Comparison of ENCODE assay signal across 13 cellular contexts in genomic region chr16:87183647-87184046, GRCh38.
DNase-seq lines count a peak whose midpoint lies in the region; ATAC-seq and TF ChIP-seq lines count a peak whose summit lies in the region.
"Had no signal": no experiment of that assay in that cellular context is flagged by ENCODE, and none has a peak within 500 bp of the region (broad histone marks: within the 10 kb centered on the region; RNA-seq: fewer than 3 reads in every experiment).

No MANE protein-coding gene starts in this region.

- no peaks in the 10 kb centered on the region for H3K36me3 ChIP-seq in Loucy (ENCODE audit: insufficient read depth, low read length)
- H3K36me3 ChIP-seq in OCI-LY7 (ENCODE audit: insufficient read depth, low read length): no peaks in the 10 kb centered on the region

- H3K4me1 ChIP-seq in Loucy (ENCODE audit: insufficient read depth, low read length, poor library complexity, severe bottlenecking) (no peaks in the 10 kb centered on the region), OCI-LY7 (ENCODE audit: insufficient read depth, low read length, poor library complexity, severe bottlenecking) (no peaks in the 10 kb centered on the region)
- H3K4me1 ChIP-seq: Caco-2 had no signal

- H3K79me2 ChIP-seq in Loucy (ENCODE audit: insufficient read depth, low read length): no peaks in the 10 kb centered on the region
- H3K79me2 ChIP-seq in OCI-LY7 (ENCODE audit: insufficient read depth, low read depth, low read length): no peaks in the 10 kb centered on the region

- H3K27me3 Mint-ChIP-seq in natural killer cell treated with Interleukin-12 subunit alpha and Interleukin-12 subunit beta and Interleukin-15 and Interleukin-18, amount 100 ng/mL, for 72 hours: peaks cover 11 to 12% of the 10 kb centered on the region in 2 donors
- H3K27me3 Mint-ChIP-seq in natural killer cell (ENCODE audit: low read depth in 2 of 2): peaks cover 3 to 9% of the 10 kb centered on the region in 2 donors
- peaks cover 51% of the 10 kb centered on the region for H3K27me3 Mint-ChIP-seq in nephron (ENCODE audit: low read depth)
- H3K27me3 Mint-ChIP-seq: IgD-negative memory B cell had no signal

- no peak overlapping the region for H3K4me2 ChIP-seq in Loucy (ENCODE audit: low read depth, low read length, poor library complexity, severe bottlenecking)
- H3K4me2 ChIP-seq in OCI-LY7 (ENCODE audit: low read length): no peak overlapping the region

- H2AFZ ChIP-seq in Loucy (ENCODE audit: low read length): no peak overlapping the region
- H2AFZ ChIP-seq in OCI-LY7 (ENCODE audit: low read length): no peak overlapping the region

- H3K4me3 Mint-ChIP-seq in natural killer cell treated with Interleukin-12 subunit alpha and Interleukin-12 subunit beta and Interleukin-15 and Interleukin-18, amount 100 ng/mL, for 72 hours: no peak overlapping the region
- H3K4me3 Mint-ChIP-seq in natural killer cell: no peak overlapping the region
- H3K4me3 Mint-ChIP-seq in nephron: no peak overlapping the region
- H3K4me3 Mint-ChIP-seq: CD8-positive, alpha-beta memory T cell; IgD-negative memory B cell had no signal

- H3K9me2 ChIP-seq in Loucy (replicated peaks; ENCODE audit: low read depth, low read length) (no peaks in the 10 kb centered on the region), OCI-LY7 (ENCODE audit: insufficient read depth, low read length) (no peaks in the 10 kb centered on the region)

- BruUV-seq in OCI-LY7 (replicated peaks; lab: Mats Ljungman, UMichigan): no TSS peak

- H3K4me1 Mint-ChIP-seq in natural killer cell treated with Interleukin-12 subunit alpha and Interleukin-12 subunit beta and Interleukin-15 and Interleukin-18, amount 100 ng/mL, for 72 hours (ENCODE audit: low read depth in 2 of 2): peaks cover 7 to 15% of the 10 kb centered on the region in 2 donors
- H3K4me1 Mint-ChIP-seq in natural killer cell: peaks cover 0 to 4% of the 10 kb centered on the region in 2 donors
- H3K4me1 Mint-ChIP-seq in nephron: peaks cover 29% of the 10 kb centered on the region
- H3K4me1 Mint-ChIP-seq: CD8-positive, alpha-beta memory T cell had no signal

- no peaks in the 10 kb centered on the region for H3F3A ChIP-seq in Loucy (ENCODE audit: low read depth)

- CTCF ChIA-PET in OCI-LY7 (lab: Charles Lee; ENCODE audit: unreplicated experiment): no interaction called here

- no peak for TF ChIP-seq CTCF in natural killer cell (IDR thresholded peaks at IDR 0.05)
- peak; percentile 20; the same call in 1 of the 2 replicates for TF ChIP-seq CTCF in Loucy (conservative IDR thresholded peaks at IDR 0.05; ENCODE audit: low read length)
- TF ChIP-seq CTCF in nephron (IDR thresholded peaks at IDR 0.05; ENCODE audit: unreplicated experiment in 3 of 3): no peak
- TF ChIP-seq CTCF in OCI-LY7 (conservative IDR thresholded peaks at IDR 0.05; ENCODE audit: low read length): no peak

- H3K36me3 Mint-ChIP-seq in natural killer cell treated with Interleukin-12 subunit alpha and Interleukin-12 subunit beta and Interleukin-15 and Interleukin-18, amount 100 ng/mL, for 72 hours: peaks cover 5% of the 10 kb centered on the region
- H3K36me3 Mint-ChIP-seq in natural killer cell (no peaks in the 10 kb centered on the region), nephron (ENCODE audit: low read depth) (peaks cover 10% of the 10 kb centered on the region)
- H3K36me3 Mint-ChIP-seq: CD8-positive, alpha-beta memory T cell; IgD-negative memory B cell had no signal

- intact Hi-C loops in natural killer cell (cut with micrococcal nuclease): no loop called here
- intact Hi-C loops in OCI-LY7 (cut with micrococcal nuclease; ENCODE audit: unreplicated experiment): no loop called here

- H3K9me3 ChIP-seq in Loucy (ENCODE audit: insufficient read depth, low read depth, low read length) (no peaks in the 10 kb centered on the region), OCI-LY7 (ENCODE audit: low read length) (peaks cover 15% of the 10 kb centered on the region)

- no peak for ATAC-seq in natural killer cell treated with Interleukin-12 subunit alpha and Interleukin-12 subunit beta and Interleukin-15 and Interleukin-18, amount 100 ng/mL, for 72 hours
- ATAC-seq in natural killer cell (no peak), GM21447 (IDR thresholded peaks at IDR 0.05; ENCODE audit: unreplicated experiment) (no peak)

- POLR2A ChIA-PET in OCI-LY7 (lab: Charles Lee): no interaction called here

- H3K27me3 ChIP-seq in Loucy (ENCODE audit: insufficient read depth, low read length, poor library complexity, severe bottlenecking): no peaks in the 10 kb centered on the region

- H3K27ac Mint-ChIP-seq in natural killer cell treated with Interleukin-12 subunit alpha and Interleukin-12 subunit beta and Interleukin-15 and Interleukin-18, amount 100 ng/mL, for 72 hours: no peak overlapping the region
- H3K27ac Mint-ChIP-seq in natural killer cell (no peak overlapping the region), nephron (peak overlapping the region in 2 of 3 experiments; percentile 51 to 68)
- H3K27ac Mint-ChIP-seq: IgD-negative memory B cell had no signal

- H3K9me3 Mint-ChIP-seq in natural killer cell treated with Interleukin-12 subunit alpha and Interleukin-12 subunit beta and Interleukin-15 and Interleukin-18, amount 100 ng/mL, for 72 hours: peaks cover 16% of the 10 kb centered on the region
- H3K9me3 Mint-ChIP-seq in natural killer cell (peaks cover 0 to 6% of the 10 kb centered on the region in 2 donors), nephron (peaks cover 5% of the 10 kb centered on the region)

- peak; percentile 44 for DNase-seq in natural killer cell treated with Interleukin-12 subunit alpha and Interleukin-12 subunit beta and Interleukin-15 and Interleukin-18, amount 100 ng/mL, for 72 hours (ENCODE audit: low spot score)
- DNase-seq in natural killer cell (no peak), OCI-LY7 (ENCODE audit: low spot score) (no peak), NCI-H2171 (lab: John Stamatoyannopoulos, UW) (no peak)
- DNase-seq: Caco-2; CD8-positive, alpha-beta memory T cell; DND-41; GDM1; HCEC 1CT had no signal

- H4K20me1 ChIP-seq in Loucy (ENCODE audit: insufficient read depth, low read length, poor library complexity, severe bottlenecking) (no peaks in the 10 kb centered on the region), OCI-LY7 (ENCODE audit: insufficient read depth, low read length) (no peaks in the 10 kb centered on the region)

- H3K9ac ChIP-seq in Loucy (ENCODE audit: low read depth, low read length, poor library complexity, severe bottlenecking): no peak overlapping the region

- H3K27ac ChIP-seq in OCI-LY7 (ENCODE audit: low read depth, low read length, poor library complexity, severe bottlenecking): no peak overlapping the region

- H3K4me3 ChIP-seq in Loucy (ENCODE audit: low read length, poor library complexity, severe bottlenecking) (no peak overlapping the region), OCI-LY7 (ENCODE audit: low read depth, low read length, poor library complexity, severe bottlenecking) (no peak overlapping the region)

Comparison
In these comparisons a context has a peak if more than half of its experiments do, and no peak if none do; other contexts are left out.
1. H3K27ac Mint-ChIP-seq: peak in nephron (2 of 3); none in natural killer cell treated with Interleukin-12 subunit alpha and Interleukin-12 subunit beta and Interleukin-15 and Interleukin-18, amount 100 ng/mL, for 72 hours (0 of 2) and natural killer cell (0 of 2).